27 cellular contexts compared by ENCODE assay signal in the genomic region with DNA sequence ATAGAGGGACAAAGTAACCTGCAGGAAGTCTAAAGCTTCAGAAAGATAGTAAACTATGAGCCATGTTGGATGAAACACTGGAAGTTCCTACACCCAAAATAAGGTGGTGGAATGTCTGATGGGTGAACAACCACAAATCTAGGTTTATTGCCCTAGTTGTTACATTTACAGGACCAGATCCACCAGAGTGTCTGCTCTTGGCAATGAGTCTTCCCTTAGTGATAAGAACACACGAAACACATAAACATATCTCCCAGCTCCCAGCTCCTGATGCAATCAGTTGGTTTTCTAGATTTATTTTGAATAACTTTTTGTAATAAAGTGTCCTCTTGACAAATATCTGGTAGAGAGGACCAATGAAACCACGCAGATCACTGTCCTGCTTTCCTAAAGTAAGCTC.
"Had no signal": no experiment of that assay in that cellular context is flagged by ENCODE, and none has a peak within 500 bp of the region (broad histone marks: within the 10 kb centered on the region; RNA-seq: fewer than 3 reads in every experiment).

No MANE protein-coding gene starts in this region.

- H3K36me3 Mint-ChIP-seq: natural killer cell; stimulated activated effector memory CD8-positive, alpha-beta T cell treated with anti-CD3 and anti-CD28 coated beads, Interleukin-12 subunit alpha, Interleukin-12 subunit beta, amount 100 ng/mL, for 72 hours; stimulated activated naive B cell treated with anti-CD40 and anti-IgM and Interleukin-4, amounts not matched to agents 10 μg/mL and 1 μg/mL and 100 μg/mL, for 72 hours had no signal

- H3K9me3 ChIP-seq: ovary, psoas muscle, right lobe of liver, sigmoid colon, thoracic aorta, thyroid gland, upper lobe of left lung had no signal

- H2AFZ ChIP-seq: neural progenitor cell, parathyroid adenoma had no signal

- H3K27ac Mint-ChIP-seq: natural killer cell; nephron; neural progenitor cell; progenitor cell of endocrine pancreas; stimulated activated effector memory CD8-positive, alpha-beta T cell treated with anti-CD3 and anti-CD28 coated beads, Interleukin-12 subunit alpha, Interleukin-12 subunit beta, amount 100 ng/mL, for 72 hours; stimulated activated naive B cell treated with anti-CD40 and anti-IgM and Interleukin-4, amounts not matched to agents 10 μg/mL and 1 μg/mL and 100 μg/mL, for 72 hours; stimulated activated naive CD8-positive, alpha-beta T cell treated with anti-CD3 and anti-CD28 coated beads, Interleukin-15, Interleukin-2, amounts not matched to agents 100 ng/mL and 50 ng/mL, for 24 hours had no signal

- H3K27me3 ChIP-seq: neural progenitor cell, ovary, right lobe of liver, sigmoid colon, stomach, thyroid gland, tibial nerve, upper lobe of left lung had no signal

- H3K4me2 ChIP-seq: neural progenitor cell had no signal

- DNase-seq: natural killer cell; occipital lobe; ovary; posterior cingulate gyrus; psoas muscle; right cardiac atrium; right lobe of liver; sigmoid colon; small intestine; stimulated activated CD4-positive, alpha-beta T cell treated with anti-CD3 and anti-CD28 coated beads, Interleukin-15, amount 100 ng/mL, for 24 hours; stimulated activated CD4-positive, alpha-beta T cell treated with anti-CD3 and anti-CD28 coated beads, Interleukin-2, amount 100 ng/mL, for 24 hours; stimulated activated CD4-positive, alpha-beta T cell treated with anti-CD3 and anti-CD28 coated beads, Interleukin-2, amount 100 ng/mL, for 48 hours; stimulated activated CD4-positive, alpha-beta T cell treated with anti-CD3 and anti-CD28 coated beads, Interleukin-4, amount 100 ng/mL, for 24 hours; stimulated activated naive B cell treated with anti-CD40 and anti-IgM and Interleukin-4, amounts not matched to agents 10 μg/mL and 1 μg/mL and 100 μg/mL, for 72 hours; stimulated activated naive CD4-positive, alpha-beta T cell treated with Interleukin-2 at 50 U/mL for 16 hours; stomach; thyroid gland; trophoblast cell; upper lobe of left lung had no signal

- H3K4me1 Mint-ChIP-seq: natural killer cell; stimulated activated effector memory CD8-positive, alpha-beta T cell treated with anti-CD3 and anti-CD28 coated beads, Interleukin-12 subunit alpha, Interleukin-12 subunit beta, amount 100 ng/mL, for 72 hours; stimulated activated naive B cell treated with anti-CD40 and anti-IgM and Interleukin-4, amounts not matched to agents 10 μg/mL and 1 μg/mL and 100 μg/mL, for 72 hours had no signal

- H3K27ac ChIP-seq: neural progenitor cell, ovary, parathyroid adenoma, psoas muscle, right lobe of liver, sigmoid colon, stomach, thoracic aorta, thyroid gland, tibial nerve, upper lobe of left lung had no signal

- H3K4me1 ChIP-seq: parathyroid adenoma, psoas muscle, right lobe of liver, stomach, thyroid gland, upper lobe of left lung had no signal

- H3K9ac ChIP-seq: neural progenitor cell, parathyroid adenoma had no signal

- H3K4me3 ChIP-seq: neural progenitor cell, ovary, psoas muscle, right lobe of liver, sigmoid colon, stomach, thoracic aorta, thyroid gland, tibial nerve, upper lobe of left lung had no signal

- H3K36me3 ChIP-seq: neural progenitor cell, ovary, right lobe of liver, sigmoid colon, stomach, thoracic aorta, thyroid gland, tibial nerve, upper lobe of left lung had no signal

- H3K4me3 Mint-ChIP-seq: natural killer cell; nephron; neural progenitor cell; stimulated activated effector memory CD8-positive, alpha-beta T cell treated with anti-CD3 and anti-CD28 coated beads, Interleukin-12 subunit alpha, Interleukin-12 subunit beta, amount 100 ng/mL, for 72 hours; stimulated activated naive B cell treated with anti-CD40 and anti-IgM and Interleukin-4, amounts not matched to agents 10 μg/mL and 1 μg/mL and 100 μg/mL, for 72 hours; stimulated activated naive CD8-positive, alpha-beta T cell treated with anti-CD3 and anti-CD28 coated beads, Interleukin-15, Interleukin-2, amounts not matched to agents 100 ng/mL and 50 ng/mL, for 24 hours had no signal

- H3K27me3 Mint-ChIP-seq: progenitor cell of endocrine pancreas; stimulated activated naive B cell treated with anti-CD40 and anti-IgM and Interleukin-4, amounts not matched to agents 10 μg/mL and 1 μg/mL and 100 μg/mL, for 72 hours had no signal
